ENCODE assay signal across 8 cellular contexts in the genomic region with DNA sequence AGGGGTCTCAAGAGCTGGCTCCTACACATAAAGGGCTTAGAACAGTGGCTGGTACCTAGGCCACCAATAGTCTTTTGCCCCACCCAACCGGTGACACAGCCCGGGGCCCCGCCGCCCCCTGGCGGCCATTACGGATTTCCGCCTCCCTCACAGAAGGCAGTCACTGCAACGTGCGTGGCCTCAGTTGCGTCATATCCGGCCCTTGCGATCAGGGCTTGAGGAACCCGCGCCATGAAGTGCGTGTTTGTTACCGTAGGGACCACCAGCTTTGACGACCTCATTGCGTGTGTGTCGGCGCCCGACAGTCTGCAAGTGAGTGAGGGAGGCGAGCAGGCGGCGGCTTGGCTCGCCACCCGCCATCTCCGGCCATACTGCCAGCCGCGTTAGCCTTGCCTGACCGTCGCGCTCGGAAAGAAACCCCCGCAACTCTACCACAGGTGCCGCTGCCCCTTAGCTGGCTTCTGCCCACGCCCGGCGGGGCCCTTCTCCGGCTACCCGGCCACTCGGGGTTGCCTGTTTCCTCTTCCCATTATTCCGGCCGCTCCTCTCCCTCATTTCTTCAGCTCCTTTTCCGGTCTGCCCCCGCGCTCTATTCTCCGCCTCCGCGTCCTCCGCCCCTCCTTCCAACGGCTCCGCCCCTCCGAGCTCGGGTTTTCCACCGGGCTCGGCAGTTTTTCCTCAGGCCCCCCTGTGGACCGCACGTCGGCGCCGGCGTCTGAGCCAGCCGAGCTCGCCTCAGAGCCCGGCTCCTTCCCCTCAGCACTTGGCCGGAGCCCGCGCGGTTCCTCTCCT. TPM values are rescaled to one million over a fixed set of nuclear protein-coding genes. Genes with fewer than 3 reads are reported as not detected.
DNase-seq lines count a peak whose midpoint lies in the region; ATAC-seq, FAIRE-seq and TF ChIP-seq lines count a peak whose summit lies in the region.

A gene (plus strand): TSS at position 183 of the 792 bp plus-strand sequence. CDS start 49 bp downstream, at position 232.

- peak; percentile 65 to 86 (median 72) for TF ChIP-seq CTCF in transverse colon (IDR thresholded peaks at IDR 0.05)

- H3K4ac ChIP-seq in trophoblast cell (ENCODE audit: low read depth, low read length) = peak within 1 kb of the TSS; percentile 99

- DNase-seq in GM12891 (ENCODE audit: insufficient read length, low spot score) (peak; percentile 63), NCI-H1436 (lab: John Stamatoyannopoulos, UW) (peak; percentile 96), T follicular helper cell (ENCODE audit: low read depth) (peak; percentile 89), cardiac septum (ENCODE audit: low spot score) (peak; percentile 94), trophoblast cell (peak; percentile 79 to 90), transverse colon (peak; percentile 88)

- peak within 1 kb of the TSS; percentile 99 for H2BK5ac ChIP-seq in trophoblast cell (ENCODE audit: low read depth, low read length, poor library complexity)

- no peak for TF ChIP-seq EP300 in transverse colon (IDR thresholded peaks at IDR 0.05; ENCODE audit: low read depth)

- H3K27me3 ChIP-seq in trophoblast cell (ENCODE audit: insufficient read depth, low read length) = no peaks in the 10 kb centered on the region
- no peaks in the 10 kb centered on the region for H3K27me3 ChIP-seq in transverse colon

- H3K4me1 ChIP-seq in trophoblast cell (ENCODE audit: control insufficient read depth in 1 of 2, insufficient read depth in 2 of 2, low read length in 2 of 2) (no peaks in the 10 kb centered on the region), transverse colon (peaks cover 0 to 9% (median 4%) of the 10 kb centered on the region in 4 donors)

- peak within 1 kb of the TSS; percentile 99 for H2BK120ac ChIP-seq in trophoblast cell (ENCODE audit: insufficient read depth, low read length, poor library complexity)

- TF ChIP-seq POLR2A in GM12891 (IDR thresholded peaks at IDR 0.05; ENCODE audit: low read depth, low read length) = peak; percentile 87
- peak; percentile 76 for TF ChIP-seq POLR2A in transverse colon (IDR thresholded peaks at IDR 0.05)

- peaks cover 3% of the 10 kb centered on the region for H3K79me2 ChIP-seq in trophoblast cell (ENCODE audit: control insufficient read depth, insufficient read depth, low read length, poor library complexity)

- H3K27ac ChIP-seq in adipose tissue (ENCODE audit: low read depth, low read length) (no peak within 1 kb of the TSS), trophoblast cell (ENCODE audit: low read depth, low read length) (peak within 1 kb of the TSS; percentile 94), transverse colon (peak within 1 kb of the TSS; percentile 93 to 100 (median 98))

- peak within 1 kb of the TSS; percentile 75 for H3K4me2 ChIP-seq in trophoblast cell (ENCODE audit: low read length)

- 0 to 8% (median 1%) methylated on average over 52 to 69 of the region's 69 CpGs for WGBS in adipose tissue, 3 donors
- WGBS in trophoblast cell (ENCODE audit: extremely low coverage, insufficient coverage, insufficient read length) = no CpG with 5 or more reads among the region's 69 CpGs
- WGBS in transverse colon (ENCODE audit: low coverage in 1 of 2), 2 donors = 34% methylated on average over 69 of the region's 69 CpGs; no CpG with 5 or more reads in 1 of the 2 donors

- H4K8ac ChIP-seq in trophoblast cell (ENCODE audit: low read depth, low read length) = peak within 1 kb of the TSS; percentile 100

- H3K79me1 ChIP-seq in trophoblast cell (ENCODE audit: low read length) = peaks cover 8% of the 10 kb centered on the region

- H3K23ac ChIP-seq in trophoblast cell (ENCODE audit: low read length) = no peak within 1 kb of the TSS

- H3K4me3 ChIP-seq in trophoblast cell (ENCODE audit: low read depth, low read length) = peak within 1 kb of the TSS; percentile 89
- peak within 1 kb of the TSS; percentile 63 to 82 (median 74) for H3K4me3 ChIP-seq in transverse colon

- H4K12ac ChIP-seq in trophoblast cell (ENCODE audit: low read depth, low read length) = peak within 1 kb of the TSS; percentile 99

- H3K9me3 ChIP-seq in trophoblast cell (ENCODE audit: insufficient read depth, low read depth, low read length) (no peaks in the 10 kb centered on the region), transverse colon (no peaks in the 10 kb centered on the region)

- peak; percentile 99 for FAIRE-seq in GM12891 (lab: Jason Lieb, UNC)

- H4K91ac ChIP-seq in trophoblast cell (ENCODE audit: low read depth, low read length) = peak within 1 kb of the TSS; percentile 100

- peak within 1 kb of the TSS; percentile 100 for H3K14ac ChIP-seq in trophoblast cell (ENCODE audit: low read length)

- in situ Hi-C loops in transverse colon (cut with MboI; ENCODE audit: low pct_ligation_motif_present in 1 of 4, low pct_unique_long_range_greater_than_20kb in 1 of 4, low sequenced_read_pairs in 3 of 4) = no loop called here

- peak within 1 kb of the TSS; percentile 94 for H3K9ac ChIP-seq in trophoblast cell (ENCODE audit: low read length)

- H3K36me3 ChIP-seq in trophoblast cell (ENCODE audit: control insufficient read depth in 1 of 2, insufficient read depth in 2 of 2, low read length in 2 of 2) (peaks cover 2% of the 10 kb centered on the region in 2 experiments), transverse colon (peaks cover 0 to 5% (median 0%) of the 10 kb centered on the region in 4 donors)

- intact Hi-C loops in cardiac septum (cut with DNase I) = no loop called here
- intact Hi-C loops in transverse colon (cut with DNase I; ENCODE audit: low total_unique reads) = no loop called here

- H3K18ac ChIP-seq in trophoblast cell (ENCODE audit: low read length) = peak within 1 kb of the TSS; percentile 99

- ATAC-seq in HG02840 (IDR thresholded peaks at IDR 0.05; ENCODE audit: low FRiP score, unreplicated experiment) = peak; percentile 96

- H2AFZ ChIP-seq in trophoblast cell (ENCODE audit: insufficient read depth, low read length, poor library complexity) = peak within 1 kb of the TSS; percentile 83

- peak within 1 kb of the TSS; percentile 96 for H2AK5ac ChIP-seq in trophoblast cell (ENCODE audit: low read length)

- H2BK12ac ChIP-seq in trophoblast cell (ENCODE audit: low read length) = no peak within 1 kb of the TSS

TF ChIP-seq in GM12891, 5 proteins besides CTCF, POLR2A, EP300 and RAD21:
- peak; percentile 70 for TF ChIP-seq TAF1 (IDR thresholded peaks at IDR 0.05; ENCODE audit: low read depth, low read length)
- TF ChIP-seq POLR2AphosphoS5 (IDR thresholded peaks at IDR 0.05; ENCODE audit: low read depth, low read length) = peak; percentile 90
- TF ChIP-seq POU2F2 (IDR thresholded peaks at IDR 0.05; ENCODE audit: low read depth, low read length) = peak; percentile 68; the same call in 1 of the 2 replicates
- TF ChIP-seq SPI1 (IDR thresholded peaks at IDR 0.05; ENCODE audit: low read depth, low read length) = no peak
- no peak for TF ChIP-seq PAX5 (IDR thresholded peaks at IDR 0.05; ENCODE audit: insufficient read depth, low read length, severe bottlenecking)

RNA-seq across cellular contexts. Expression of the gene that starts here (rescaled TPM):
- 29.2 TPM for polyA plus RNA-seq in GM12891 (2012; ENCODE audit: low read depth, missing spikeins)
- 10 to 100 TPM; 14.8 to 45.2 (median 35.8) TPM for polyA plus RNA-seq in adipose tissue
- total RNA-seq in cardiac septum (27.5 TPM), transverse colon (100 to 1,000 TPM in 1 of 4 donors, 10 to 100 TPM in 3; 64.7 to 130 (median 74.1) TPM)
- polyA plus RNA-seq in trophoblast cell (2013) = 46.7 and 48.7 TPM in 2 replicates
